Comparison of ENCODE assay signal across 18 cellular contexts in the genomic region with DNA sequence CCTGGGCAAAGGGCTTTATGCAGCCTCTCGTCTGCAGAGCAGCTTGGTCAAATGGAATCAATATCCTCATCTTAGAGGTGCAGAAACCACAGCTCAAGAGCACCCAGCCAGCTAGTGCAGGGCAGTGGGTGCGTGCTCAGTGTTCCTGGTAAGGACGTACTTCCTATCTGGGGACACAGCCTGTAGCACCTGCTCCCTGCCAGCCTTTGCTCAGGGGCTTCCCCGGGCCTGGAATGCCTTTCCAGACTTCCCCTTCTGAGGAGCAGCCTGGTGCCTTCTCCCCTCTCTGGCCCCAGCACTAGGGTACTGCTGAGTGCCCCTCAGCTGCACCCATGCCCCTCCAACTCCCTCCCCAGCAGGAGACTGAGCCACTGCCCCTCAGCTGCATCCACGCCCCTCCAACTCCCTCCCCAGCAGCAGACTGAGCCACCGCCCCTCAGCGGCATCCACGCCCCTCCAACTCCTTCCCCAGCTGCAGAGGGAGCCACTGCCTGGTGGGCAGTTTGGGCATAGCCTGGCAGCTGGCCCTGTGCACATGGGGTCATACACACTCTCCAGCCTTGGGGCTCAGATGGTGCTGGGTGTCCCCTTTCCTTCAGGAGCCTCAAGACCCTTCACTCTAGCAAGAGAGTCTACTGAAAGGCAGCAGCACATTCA. TPM values are rescaled to one million over a fixed set of nuclear protein-coding genes. Genes with fewer than 3 reads are reported as not detected.
DNase-seq lines count a peak whose midpoint lies in the region; ATAC-seq and TF ChIP-seq lines count a peak whose summit lies in the region.
"Had no signal": no experiment of that assay in that cellular context is flagged by ENCODE, and none has a peak within 500 bp of the region (broad histone marks: within the 10 kb centered on the region; RNA-seq: fewer than 3 reads in every experiment).

No MANE protein-coding gene starts in this region.

- TF ChIP-seq CTCF in WTC11 (IDR thresholded peaks at IDR 0.05): no peak

- CTCF ChIA-PET in WTC11 (lab: Charles Lee): interaction anchor here (1.5 kb wide), 1 partner anchor 180 kb away, joined by 5 read pairs; no protein-coding TSS in a partner anchor

- DNase-seq in NCI-H510A treated with DMSO at 0.1 percent for 48 hours (lab: John Stamatoyannopoulos, UW) (peak; percentile 14), NCI-H510A (lab: John Stamatoyannopoulos, UW) (no peak), WTC11 (ENCODE audit: low spot score) (no peak), NCI-H2227 (lab: John Stamatoyannopoulos, UW; ENCODE audit: unreplicated experiment) (no peak), NCI-H1436 (lab: John Stamatoyannopoulos, UW) (no peak), SIG-M5 (lab: John Stamatoyannopoulos, UW) (no peak)
- DNase-seq: 8988T; CD8-positive, alpha-beta T cell; H7; NCI-H2029 treated with DMSO at 0.1 percent for 48 hours; NK-92 treated with Interleukin-12 subunit alpha and Interleukin-12 subunit beta, amount 100 ng/mL, for 24 hours; RPMI8226 had no signal

- H3K27me3 Mint-ChIP-seq in WTC11 (ENCODE audit: low read depth): no peaks in the 10 kb centered on the region; the same call in 1 of the 2 replicates

- peak overlapping the region in 1 of 2 donors; percentile 39 for H3K4me3 ChIP-seq in mucosa of rectum (ENCODE audit: low read length in 2 of 2)
- H3K4me3 ChIP-seq: K562, SJSA1 had no signal

- peaks cover 6% of the 10 kb centered on the region for H3K36me3 Mint-ChIP-seq in WTC11
- H3K36me3 Mint-ChIP-seq: CD8-positive, alpha-beta T cell had no signal

- H3K4me1 ChIP-seq in mucosa of rectum (ENCODE audit: control insufficient read depth in 2 of 2, insufficient read depth in 2 of 2, low read length in 2 of 2): peaks cover 40 to 66% of the 10 kb centered on the region in 2 donors

- H3K9me3 Mint-ChIP-seq in WTC11: peaks cover 6% of the 10 kb centered on the region; the same call in 1 of the 2 replicates
- H3K9me3 Mint-ChIP-seq: CD8-positive, alpha-beta T cell had no signal

- H3K9me3 ChIP-seq in mucosa of rectum (ENCODE audit: control insufficient read depth in 2 of 2, low read length in 2 of 2): no peaks in the 10 kb centered on the region
- H3K9me3 ChIP-seq: SJSA1 had no signal

- H3K36me3 ChIP-seq in mucosa of rectum (ENCODE audit: control insufficient read depth in 2 of 2, insufficient read depth in 2 of 2, low read length in 2 of 2): no peaks in the 10 kb centered on the region
- H3K36me3 ChIP-seq: SJSA1 had no signal

- H3K4me3 Mint-ChIP-seq in WTC11: no peak overlapping the region
- H3K4me3 Mint-ChIP-seq: CD8-positive, alpha-beta T cell had no signal

- peak overlapping the region; percentile 20; the same call in 1 of the 2 replicates for H3K27ac Mint-ChIP-seq in WTC11
- H3K27ac Mint-ChIP-seq: CD8-positive, alpha-beta T cell had no signal

- no peaks in the 10 kb centered on the region for H3K27me3 ChIP-seq in mucosa of rectum (ENCODE audit: control insufficient read depth in 2 of 2, insufficient read depth in 2 of 2, low read length in 2 of 2)
- H3K27me3 ChIP-seq: SJSA1 had no signal

- H3K9ac ChIP-seq in mucosa of rectum (ENCODE audit: low read depth in 1 of 2, low read length in 2 of 2): peak overlapping the region; percentile 34 to 56

- H3K4me1 Mint-ChIP-seq in WTC11: peaks cover 49% of the 10 kb centered on the region

- POLR2A ChIA-PET in WTC11 (lab: Charles Lee): no interaction called here

- ATAC-seq in WTC11 (no peak), HG02981 (IDR thresholded peaks at IDR 0.05; ENCODE audit: unreplicated experiment) (no peak)
- ATAC-seq: CD8-positive, alpha-beta T cell; K562 had no signal

- peak overlapping the region; percentile 21 to 39 for H3K27ac ChIP-seq in mucosa of rectum (ENCODE audit: low read depth in 2 of 2, low read length in 2 of 2)
- H3K27ac ChIP-seq: HL-60, SJSA1 had no signal

TF ChIP-seq in WTC11, 78 proteins besides CTCF, POLR2A, EP300 and RAD21:
- TF ChIP-seq GRHL2 (CRISPR knock-in tag; IDR thresholded peaks at IDR 0.05; ENCODE audit: insufficient replicate concordance, severe bottlenecking): no peak
- TF ChIP-seq JAZF1 (CRISPR knock-in tag; IDR thresholded peaks at IDR 0.05): no peak

RNA-seq across cellular contexts. Expression of gene AFAP1, which starts 42.2 kb away (rescaled TPM):
- total RNA-seq in WTC11 (2021): 17.6 to 23.6 TPM (median 18.0 TPM) in 3 replicates
- total RNA-seq: OCI-LY7 had no signal
